ENCODE assay signal across 11 cellular contexts in the genomic region with DNA sequence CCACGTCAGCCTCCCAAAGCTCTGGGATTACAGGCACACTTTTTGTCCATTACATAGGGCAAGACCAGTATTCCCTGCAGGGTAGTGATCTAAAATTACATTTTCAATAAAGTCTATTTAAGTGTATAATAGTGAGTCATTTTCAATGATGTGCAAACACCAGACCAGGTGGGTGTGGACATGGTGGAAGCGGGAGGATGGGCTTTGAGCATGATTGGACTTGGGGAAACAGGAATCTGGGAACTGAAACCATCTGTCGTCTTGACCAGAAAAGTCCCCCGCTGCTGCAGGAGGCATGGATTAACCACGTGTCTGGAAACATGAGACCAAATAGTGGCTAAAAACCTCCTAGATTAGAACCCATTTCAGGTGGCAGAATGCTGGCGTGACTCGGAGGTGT. TPM values are rescaled to one million over a fixed set of nuclear protein-coding genes. Genes with fewer than 3 reads are reported as not detected.
A peak's percentile ranks its signal among the peaks of the same experiment; 100 is the strongest.
DNase-seq lines count a peak whose midpoint lies in the region; ATAC-seq, FAIRE-seq and TF ChIP-seq lines count a peak whose summit lies in the region.
"Had no signal": no experiment of that assay in that cellular context is flagged by ENCODE, and none has a peak within 500 bp of the region (broad histone marks: within the 10 kb centered on the region; RNA-seq: fewer than 3 reads in every experiment).

No MANE protein-coding gene starts in this region.

- no peak overlapping the region for H3K4me3 Mint-ChIP-seq in stimulated activated effector memory CD8-positive, alpha-beta T cell treated with anti-CD3 and anti-CD28 coated beads, Interleukin-12 subunit alpha, Interleukin-12 subunit beta, amount 100 ng/mL, for 72 hours
- H3K4me3 Mint-ChIP-seq in effector memory CD8-positive, alpha-beta T cell = no peak overlapping the region
- H3K4me3 Mint-ChIP-seq: nephron had no signal

- H2AFZ ChIP-seq in HepG2 (ENCODE audit: low read length) = no peak overlapping the region

- no peak overlapping the region for H3K27ac Mint-ChIP-seq in stimulated activated effector memory CD8-positive, alpha-beta T cell treated with anti-CD3 and anti-CD28 coated beads, Interleukin-12 subunit alpha, Interleukin-12 subunit beta, amount 100 ng/mL, for 72 hours
- H3K27ac Mint-ChIP-seq in effector memory CD8-positive, alpha-beta T cell = no peak overlapping the region

- no peaks in the 10 kb centered on the region for H3K27me3 ChIP-seq in sigmoid colon
- H3K27me3 ChIP-seq in HepG2 (ENCODE audit: control insufficient read depth in 1 of 2, insufficient read depth in 2 of 2, low read length in 2 of 2) = 0 out of 5 replicates have a peak, but pooled peaks cover 0 to 6% of the 10 kb centered on the region in 2 experiments

- H3K4me1 ChIP-seq in sigmoid colon (peaks cover 0 to 19% (median 10%) of the 10 kb centered on the region in 4 donors), HepG2 (ENCODE audit: insufficient read depth, low read length) (peaks cover 87% of the 10 kb centered on the region)

- TF ChIP-seq POLR2A in sigmoid colon (IDR thresholded peaks at IDR 0.05) (no peak), HepG2 (IDR thresholded peaks at IDR 0.05; ENCODE audit: insufficient read depth in 1 of 2, low read depth in 2 of 2, low read length in 2 of 2) (no peak)

- no peaks in the 10 kb centered on the region for H4K20me1 ChIP-seq in HepG2 (ENCODE audit: insufficient read depth, low read length)

- peaks cover 0 to 13% of the 10 kb centered on the region in 2 donors for H3K27me3 Mint-ChIP-seq in effector memory CD8-positive, alpha-beta T cell

- peaks cover 12% of the 10 kb centered on the region for H3K4me1 Mint-ChIP-seq in stimulated activated effector memory CD8-positive, alpha-beta T cell treated with anti-CD3 and anti-CD28 coated beads, Interleukin-12 subunit alpha, Interleukin-12 subunit beta, amount 100 ng/mL, for 72 hours
- H3K4me1 Mint-ChIP-seq in effector memory CD8-positive, alpha-beta T cell (ENCODE audit: low read depth in 2 of 2) = peaks cover 10% of the 10 kb centered on the region in 2 donors

- CTCF ChIA-PET in HepG2 (lab: Yijun Ruan, JAX; ENCODE audit: low intra/inter-chr PET ratio, low total read pairs) = no interaction called here

- in situ Hi-C loops in HepG2 (cut with HindIII; ENCODE audit: extremely low pct_ligation_motif_present, low pct_unique_long_range_greater_than_20kb) = no loop called here

- no TSS peak for BruUV-seq in HepG2 (replicated peaks; lab: Mats Ljungman, UMichigan)

- H3K36me3 Mint-ChIP-seq in stimulated activated effector memory CD8-positive, alpha-beta T cell treated with anti-CD3 and anti-CD28 coated beads, Interleukin-12 subunit alpha, Interleukin-12 subunit beta, amount 100 ng/mL, for 72 hours = peaks cover 8% of the 10 kb centered on the region
- H3K36me3 Mint-ChIP-seq in effector memory CD8-positive, alpha-beta T cell (ENCODE audit: insufficient read depth) = peaks cover 12% of the 10 kb centered on the region

- no peak for TF ChIP-seq EP300 in sigmoid colon (IDR thresholded peaks at IDR 0.05)
- TF ChIP-seq EP300 in HepG2 (IDR thresholded peaks at IDR 0.05; ENCODE audit: low read depth in 2 of 2, low read length in 2 of 2) = no peak
- TF ChIP-seq EP300 in HepG2 (CRISPR knock-in tag; IDR thresholded peaks at IDR 0.05; ENCODE audit: borderline replicate concordance) = no peak

- no peaks in the 10 kb centered on the region for H3K9me3 ChIP-seq in sigmoid colon
- H3K9me3 ChIP-seq in HepG2 (ENCODE audit: low read length) = no peaks in the 10 kb centered on the region

- H3K9me3 Mint-ChIP-seq in stimulated activated effector memory CD8-positive, alpha-beta T cell treated with anti-CD3 and anti-CD28 coated beads, Interleukin-12 subunit alpha, Interleukin-12 subunit beta, amount 100 ng/mL, for 72 hours = no peaks in the 10 kb centered on the region
- H3K9me3 Mint-ChIP-seq in effector memory CD8-positive, alpha-beta T cell = no peaks in the 10 kb centered on the region
- H3K9me3 Mint-ChIP-seq: nephron had no signal

- peak overlapping the region; percentile 72 for H3K27ac ChIP-seq in cingulate gyrus (ENCODE audit: low read depth, low read length)
- peak overlapping the region; percentile 45 to 67 (median 56) for H3K27ac ChIP-seq in sigmoid colon
- H3K27ac ChIP-seq in HepG2 (ENCODE audit: extremely low read length, insufficient read depth, low read length) = no peak overlapping the region

- TF ChIP-seq CTCF in sigmoid colon (IDR thresholded peaks at IDR 0.05) = no peak
- no peak for TF ChIP-seq CTCF in HepG2 (CRISPR knock-in tag; IDR thresholded peaks at IDR 0.05)

- no peaks in the 10 kb centered on the region for H3K79me2 ChIP-seq in HepG2 (ENCODE audit: insufficient read depth, low read length)

- intact Hi-C loops in sigmoid colon (cut with DNase I) = loop anchor here (10.0 kb wide), 1 partner anchor 146 kb away; no protein-coding TSS in a partner anchor
- intact Hi-C loops in HepG2 (cut with micrococcal nuclease; ENCODE audit: unreplicated experiment) = no loop called here

- no peak for TF ChIP-seq RAD21 in HepG2 (CRISPR knock-in tag; IDR thresholded peaks at IDR 0.05)

- no peak for ATAC-seq in stimulated activated effector memory CD8-positive, alpha-beta T cell treated with anti-CD3 and anti-CD28 coated beads, Interleukin-12 subunit alpha, Interleukin-12 subunit beta, amount 100 ng/mL, for 72 hours
- no peak for ATAC-seq in HepG2
- ATAC-seq in effector memory CD8-positive, alpha-beta T cell (replicated peaks) = no peak

- FAIRE-seq in HepG2 (lab: Jason Lieb, UNC) = no peak

- DNase-seq in DMS 273 (lab: John Stamatoyannopoulos, UW; ENCODE audit: unreplicated experiment) (peak; percentile 98), NCI-H2196 (lab: John Stamatoyannopoulos, UW; ENCODE audit: unreplicated experiment) (peak; percentile 91), sigmoid colon (no peak), HepG2 (ENCODE audit: low spot score) (no peak), NCI-H187 treated with DMSO at 0.1 percent for 48 hours (lab: John Stamatoyannopoulos, UW) (no peak)
- no peak for DNase-seq in stimulated activated effector memory CD8-positive, alpha-beta T cell treated with anti-CD3 and anti-CD28 coated beads, Interleukin-12 subunit alpha, Interleukin-12 subunit beta, amount 100 ng/mL, for 72 hours (ENCODE audit: low spot score in 2 of 2)
- DNase-seq in effector memory CD8-positive, alpha-beta T cell = no peak
- DNase-seq: NCI-H1436 treated with DMSO at 0.1 percent for 48 hours had no signal

- H3K4me3 ChIP-seq in sigmoid colon = no peak overlapping the region
- H3K4me3 ChIP-seq in HepG2 (replicated peaks in 1 of 3; ENCODE audit: insufficient read depth in 1 of 3, low read depth in 2 of 3, low read length in 3 of 3) = no peak overlapping the region

- WGBS in sigmoid colon, 2 donors = 25 to 52% methylated on average over 7 of the region's 7 CpGs
- WGBS in HepG2 (ENCODE audit: low lambda C conversion rate) = 90% methylated on average over 7 of the region's 7 CpGs

- H3K36me3 ChIP-seq in sigmoid colon = no peaks in the 10 kb centered on the region
- H3K36me3 ChIP-seq in HepG2 (replicated peaks in 1 of 2; ENCODE audit: control insufficient read depth in 1 of 2, insufficient read depth in 2 of 2, low read length in 2 of 2) = no peaks in the 10 kb centered on the region

- no peak overlapping the region for H3K9ac ChIP-seq in HepG2 (ENCODE audit: insufficient read depth, low read depth, low read length)

- H3K4me2 ChIP-seq in HepG2 (ENCODE audit: low read depth, low read length) = no peak overlapping the region

- POLR2A ChIA-PET in HepG2 (lab: Yijun Ruan, JAX) = no interaction called here

RNA-seq across cellular contexts. Expression of a gene that starts 4.9 kb away (rescaled TPM):
- total RNA-seq in sigmoid colon (10 to 100 TPM in 2 of 4 donors, 1 to 10 TPM in 2; 3.7 to 15.3 (median 8.2) TPM), HepG2 (2016; rRNA removed; fragmentation: Illumina TruSeq; extraction: Trizol) (not detected in 2 replicates)
- polyA plus RNA-seq in sigmoid colon (1,000 to 10,000 TPM; 2,472 to 3,333 (median 2,871) TPM), HepG2 (2011; rRNA removed) (4.9 and 5.5 TPM in 2 replicates)
- not detected in 2 replicates for total RNA-seq in HepG2 (2016; cell fraction: cytosol; rRNA removed; fragmentation: Illumina TruSeq; extraction: Trizol; ENCODE audit: low read depth)
- not detected in 2 replicates for total RNA-seq in HepG2 (2016; cell fraction: insoluble cytoplasmic fraction; rRNA removed; fragmentation: Illumina TruSeq; extraction: Trizol)
- total RNA-seq in HepG2 (2016; cell fraction: membrane; rRNA removed; fragmentation: Illumina TruSeq; extraction: Trizol) = not detected in 2 replicates
- not detected in 2 replicates for total RNA-seq in HepG2 (2016; cell fraction: nucleus; rRNA removed; fragmentation: Illumina TruSeq; extraction: Trizol)
- 2.7 and 4.0 TPM in 2 replicates for polyA plus RNA-seq in HepG2 (2011; cell fraction: cytosol; rRNA removed)
- polyA plus RNA-seq in HepG2 (2011; cell fraction: nucleus; rRNA removed) = 3.8 and 4.8 TPM in 2 replicates
- polyA plus RNA-seq in HepG2 (2012) = 3.1 and 5.9 TPM in 2 replicates
- polyA plus RNA-seq in HepG2 (2016; cell fraction: cytosol; fragmentation: Illumina TruSeq; extraction: Trizol; ENCODE audit: low read depth) = not detected in 2 replicates
- polyA plus RNA-seq in HepG2 (2016; cell fraction: insoluble cytoplasmic fraction; fragmentation: Illumina TruSeq; extraction: Trizol; ENCODE audit: low read depth) = not detected in 2 replicates
- not detected in 2 replicates for polyA plus RNA-seq in HepG2 (2016; cell fraction: membrane; fragmentation: Illumina TruSeq; extraction: Trizol; ENCODE audit: low read depth)
- not detected in 2 replicates for polyA plus RNA-seq in HepG2 (2016; cell fraction: nucleus; fragmentation: Illumina TruSeq; extraction: Trizol; ENCODE audit: insufficient read depth, low read depth)
- 1.1 and 15.3 TPM in 2 replicates for polyA minus RNA-seq in HepG2 (2011; rRNA and poly(A)+ RNA removed; ENCODE audit: low replicate concordance)
- polyA minus RNA-seq in HepG2 (2011; cell fraction: cytosol; rRNA and poly(A)+ RNA removed) = 0.99 TPM in 1 of 2 replicates, not detected in the other
- polyA minus RNA-seq in HepG2 (2011; cell fraction: nucleus; rRNA and poly(A)+ RNA removed) = 2.6 TPM in 1 of 2 replicates, not detected in the other
- total RNA-seq: activated CD8-positive, alpha-beta memory T cell treated with anti-CD3 and anti-CD28 coated beads for 36 hours had no signal

RNA-seq across cellular contexts. Expression of a gene that starts 14.4 kb away (rescaled TPM):
- total RNA-seq in sigmoid colon (10 to 100 TPM; 29.0 to 47.1 (median 35.1) TPM), HepG2 (2016; rRNA removed; fragmentation: Illumina TruSeq; extraction: Trizol) (not detected in 2 replicates)
- polyA plus RNA-seq in sigmoid colon (10 to 100 TPM in 1 of 3 donors, 1 to 10 TPM in 2; 4.2 to 35.7 (median 9.0) TPM), HepG2 (2011; rRNA removed) (2.8 and 4.2 TPM in 2 replicates)
- not detected in 2 replicates for total RNA-seq in HepG2 (2016; cell fraction: cytosol; rRNA removed; fragmentation: Illumina TruSeq; extraction: Trizol; ENCODE audit: low read depth)
- not detected in 2 replicates for total RNA-seq in HepG2 (2016; cell fraction: insoluble cytoplasmic fraction; rRNA removed; fragmentation: Illumina TruSeq; extraction: Trizol)
- not detected in 2 replicates for total RNA-seq in HepG2 (2016; cell fraction: membrane; rRNA removed; fragmentation: Illumina TruSeq; extraction: Trizol)
- total RNA-seq in HepG2 (2016; cell fraction: nucleus; rRNA removed; fragmentation: Illumina TruSeq; extraction: Trizol) = not detected in 2 replicates
- polyA plus RNA-seq in HepG2 (2011; cell fraction: cytosol; rRNA removed) = 1.2 and 2.3 TPM in 2 replicates
- 19.3 and 20.3 TPM in 2 replicates for polyA plus RNA-seq in HepG2 (2011; cell fraction: nucleus; rRNA removed)
- polyA plus RNA-seq in HepG2 (2012) = 2.5 and 5.6 TPM in 2 replicates
- polyA plus RNA-seq in HepG2 (2016; cell fraction: cytosol; fragmentation: Illumina TruSeq; extraction: Trizol; ENCODE audit: low read depth) = not detected in 2 replicates
- polyA plus RNA-seq in HepG2 (2016; cell fraction: insoluble cytoplasmic fraction; fragmentation: Illumina TruSeq; extraction: Trizol; ENCODE audit: low read depth) = not detected in 2 replicates
- not detected in 2 replicates for polyA plus RNA-seq in HepG2 (2016; cell fraction: membrane; fragmentation: Illumina TruSeq; extraction: Trizol; ENCODE audit: low read depth)
- polyA plus RNA-seq in HepG2 (2016; cell fraction: nucleus; fragmentation: Illumina TruSeq; extraction: Trizol; ENCODE audit: insufficient read depth, low read depth) = not detected in 2 replicates
- 0.16 and 2.2 TPM in 2 replicates for polyA minus RNA-seq in HepG2 (2011; rRNA and poly(A)+ RNA removed; ENCODE audit: low replicate concordance)
- polyA minus RNA-seq in HepG2 (2011; cell fraction: cytosol; rRNA and poly(A)+ RNA removed) = 0.59 and 0.88 TPM in 2 replicates
- polyA minus RNA-seq in HepG2 (2011; cell fraction: nucleus; rRNA and poly(A)+ RNA removed) = 0.39 and 1.5 TPM in 2 replicates
- total RNA-seq: activated CD8-positive, alpha-beta memory T cell treated with anti-CD3 and anti-CD28 coated beads for 36 hours had no signal

RNA-seq across cellular contexts. Expression of a gene that starts 18.1 kb away (rescaled TPM):
- total RNA-seq in sigmoid colon (100 to 1,000 TPM in 1 of 4 donors, 10 to 100 TPM in 3; 39.1 to 107 (median 44.6) TPM), HepG2 (2016; rRNA removed; fragmentation: Illumina TruSeq; extraction: Trizol) (not detected in 2 replicates)
- polyA plus RNA-seq in sigmoid colon (10 to 100 TPM in 2 of 3 donors, 1 to 10 TPM in 1; 6.0 to 57.7 (median 15.0) TPM), HepG2 (2011; rRNA removed) (27.0 and 31.2 TPM in 2 replicates)
- total RNA-seq in HepG2 (2016; cell fraction: cytosol; rRNA removed; fragmentation: Illumina TruSeq; extraction: Trizol; ENCODE audit: low read depth) = 0.81 TPM in 1 of 2 replicates, not detected in the other
- not detected in 2 replicates for total RNA-seq in HepG2 (2016; cell fraction: insoluble cytoplasmic fraction; rRNA removed; fragmentation: Illumina TruSeq; extraction: Trizol)
- 0.83 and 1.4 TPM in 2 replicates for total RNA-seq in HepG2 (2016; cell fraction: membrane; rRNA removed; fragmentation: Illumina TruSeq; extraction: Trizol)
- total RNA-seq in HepG2 (2016; cell fraction: nucleus; rRNA removed; fragmentation: Illumina TruSeq; extraction: Trizol) = not detected in 2 replicates
- 20.2 and 28.4 TPM in 2 replicates for polyA plus RNA-seq in HepG2 (2011; cell fraction: cytosol; rRNA removed)
- 60.9 and 88.5 TPM in 2 replicates for polyA plus RNA-seq in HepG2 (2011; cell fraction: nucleus; rRNA removed)
- polyA plus RNA-seq in HepG2 (2012) = 49.0 and 114 TPM in 2 replicates
- 1.3 and 2.3 TPM in 2 replicates for polyA plus RNA-seq in HepG2 (2016; cell fraction: cytosol; fragmentation: Illumina TruSeq; extraction: Trizol; ENCODE audit: low read depth)
- 1.1 and 1.5 TPM in 2 replicates for polyA plus RNA-seq in HepG2 (2016; cell fraction: insoluble cytoplasmic fraction; fragmentation: Illumina TruSeq; extraction: Trizol; ENCODE audit: low read depth)
- 0.93 and 1.2 TPM in 2 replicates for polyA plus RNA-seq in HepG2 (2016; cell fraction: membrane; fragmentation: Illumina TruSeq; extraction: Trizol; ENCODE audit: low read depth)
- 1.4 and 1.7 TPM in 2 replicates for polyA plus RNA-seq in HepG2 (2016; cell fraction: nucleus; fragmentation: Illumina TruSeq; extraction: Trizol; ENCODE audit: insufficient read depth, low read depth)
- polyA minus RNA-seq in HepG2 (2011; rRNA and poly(A)+ RNA removed; ENCODE audit: low replicate concordance) = 11.9 TPM in 1 of 2 replicates, not detected in the other
- polyA minus RNA-seq in HepG2 (2011; cell fraction: cytosol; rRNA and poly(A)+ RNA removed) = 7.0 and 12.8 TPM in 2 replicates
- 2.5 and 4.8 TPM in 2 replicates for polyA minus RNA-seq in HepG2 (2011; cell fraction: nucleus; rRNA and poly(A)+ RNA removed)
- total RNA-seq: activated CD8-positive, alpha-beta memory T cell treated with anti-CD3 and anti-CD28 coated beads for 36 hours had no signal

RNA-seq across cellular contexts. Expression of a gene that starts 22.6 kb away (rescaled TPM):
- total RNA-seq in sigmoid colon (1 to 10 TPM in 1 of 4 donors, not detected in 3; 3.3 TPM), HepG2 (2016; rRNA removed; fragmentation: Illumina TruSeq; extraction: Trizol) (not detected in 2 replicates)
- polyA plus RNA-seq in sigmoid colon (1 to 10 TPM in 1 of 3 donors, not detected in 2; 1.7 TPM), HepG2 (2011; rRNA removed) (0.17 and 0.55 TPM in 2 replicates)
- total RNA-seq in HepG2 (2016; cell fraction: cytosol; rRNA removed; fragmentation: Illumina TruSeq; extraction: Trizol; ENCODE audit: low read depth) = not detected in 2 replicates
- total RNA-seq in HepG2 (2016; cell fraction: insoluble cytoplasmic fraction; rRNA removed; fragmentation: Illumina TruSeq; extraction: Trizol) = not detected in 2 replicates
- not detected in 2 replicates for total RNA-seq in HepG2 (2016; cell fraction: membrane; rRNA removed; fragmentation: Illumina TruSeq; extraction: Trizol)
- not detected in 2 replicates for total RNA-seq in HepG2 (2016; cell fraction: nucleus; rRNA removed; fragmentation: Illumina TruSeq; extraction: Trizol)
- not detected in 2 replicates for polyA plus RNA-seq in HepG2 (2011; cell fraction: cytosol; rRNA removed)
- 2.3 and 3.0 TPM in 2 replicates for polyA plus RNA-seq in HepG2 (2011; cell fraction: nucleus; rRNA removed)
- 0.40 and 0.55 TPM in 2 replicates for polyA plus RNA-seq in HepG2 (2012)
- not detected in 2 replicates for polyA plus RNA-seq in HepG2 (2016; cell fraction: cytosol; fragmentation: Illumina TruSeq; extraction: Trizol; ENCODE audit: low read depth)
- polyA plus RNA-seq in HepG2 (2016; cell fraction: insoluble cytoplasmic fraction; fragmentation: Illumina TruSeq; extraction: Trizol; ENCODE audit: low read depth) = not detected in 2 replicates
- polyA plus RNA-seq in HepG2 (2016; cell fraction: membrane; fragmentation: Illumina TruSeq; extraction: Trizol; ENCODE audit: low read depth) = not detected in 2 replicates
- polyA plus RNA-seq in HepG2 (2016; cell fraction: nucleus; fragmentation: Illumina TruSeq; extraction: Trizol; ENCODE audit: insufficient read depth, low read depth) = not detected in 2 replicates
- 1.1 TPM in 1 of 2 replicates, not detected in the other for polyA minus RNA-seq in HepG2 (2011; rRNA and poly(A)+ RNA removed; ENCODE audit: low replicate concordance)
- not detected in 2 replicates for polyA minus RNA-seq in HepG2 (2011; cell fraction: cytosol; rRNA and poly(A)+ RNA removed)
- not detected in 2 replicates for polyA minus RNA-seq in HepG2 (2011; cell fraction: nucleus; rRNA and poly(A)+ RNA removed)
- total RNA-seq: activated CD8-positive, alpha-beta memory T cell treated with anti-CD3 and anti-CD28 coated beads for 36 hours had no signal

RNA-seq across cellular contexts. Expression of a gene that starts 34.0 kb away (rescaled TPM):
- total RNA-seq in sigmoid colon (10 to 100 TPM; 20.1 to 32.4 (median 28.8) TPM), HepG2 (2016; rRNA removed; fragmentation: Illumina TruSeq; extraction: Trizol) (not detected in 2 replicates)
- polyA plus RNA-seq in sigmoid colon (100 to 1,000 TPM in 1 of 3 donors, 10 to 100 TPM in 2; 18.5 to 102 (median 27.0) TPM), HepG2 (2011; rRNA removed) (0.65 and 0.91 TPM in 2 replicates)
- not detected in 2 replicates for total RNA-seq in HepG2 (2016; cell fraction: cytosol; rRNA removed; fragmentation: Illumina TruSeq; extraction: Trizol; ENCODE audit: low read depth)
- not detected in 2 replicates for total RNA-seq in HepG2 (2016; cell fraction: insoluble cytoplasmic fraction; rRNA removed; fragmentation: Illumina TruSeq; extraction: Trizol)
- total RNA-seq in HepG2 (2016; cell fraction: membrane; rRNA removed; fragmentation: Illumina TruSeq; extraction: Trizol) = not detected in 2 replicates
- not detected in 2 replicates for total RNA-seq in HepG2 (2016; cell fraction: nucleus; rRNA removed; fragmentation: Illumina TruSeq; extraction: Trizol)
- 1.2 TPM in 2 replicates for polyA plus RNA-seq in HepG2 (2011; cell fraction: cytosol; rRNA removed)
- 0.64 and 1.2 TPM in 2 replicates for polyA plus RNA-seq in HepG2 (2011; cell fraction: nucleus; rRNA removed)
- polyA plus RNA-seq in HepG2 (2012) = 1.1 and 2.2 TPM in 2 replicates
- 0.53 and 0.72 TPM in 2 replicates for polyA plus RNA-seq in HepG2 (2016; cell fraction: cytosol; fragmentation: Illumina TruSeq; extraction: Trizol; ENCODE audit: low read depth)
- 0.29 TPM in 1 of 2 replicates, not detected in the other for polyA plus RNA-seq in HepG2 (2016; cell fraction: insoluble cytoplasmic fraction; fragmentation: Illumina TruSeq; extraction: Trizol; ENCODE audit: low read depth)
- polyA plus RNA-seq in HepG2 (2016; cell fraction: membrane; fragmentation: Illumina TruSeq; extraction: Trizol; ENCODE audit: low read depth) = 0.47 TPM in 1 of 2 replicates, not detected in the other
- 0.89 TPM in 1 of 2 replicates, not detected in the other for polyA plus RNA-seq in HepG2 (2016; cell fraction: nucleus; fragmentation: Illumina TruSeq; extraction: Trizol; ENCODE audit: insufficient read depth, low read depth)
- 0.60 and 172 TPM in 2 replicates for polyA minus RNA-seq in HepG2 (2011; rRNA and poly(A)+ RNA removed; ENCODE audit: low replicate concordance)
- polyA minus RNA-seq in HepG2 (2011; cell fraction: cytosol; rRNA and poly(A)+ RNA removed) = not detected in 2 replicates
- polyA minus RNA-seq in HepG2 (2011; cell fraction: nucleus; rRNA and poly(A)+ RNA removed) = not detected in 2 replicates

Comparison
In these comparisons a context has a peak if more than half of its experiments do, and no peak if none do; other contexts are left out.
1. DNase-seq: peak in DMS 273 (single experiment) and NCI-H2196 (single experiment); none in sigmoid colon (single experiment), stimulated activated effector memory CD8-positive, alpha-beta T cell treated with anti-CD3 and anti-CD28 coated beads, Interleukin-12 subunit alpha, Interleukin-12 subunit beta, amount 100 ng/mL, for 72 hours (0 of 2), HepG2 (single experiment), effector memory CD8-positive, alpha-beta T cell (0 of 3) and NCI-H187 treated with DMSO at 0.1 percent for 48 hours (single experiment).
2. RNA of a gene that starts 14.4 kb away (total RNA-seq): 29.0 to 47.1 TPM in sigmoid colon; not detected in HepG2; every median in the first group is over 10 times any median in the second.
3. RNA of a gene that starts 18.1 kb away (total RNA-seq): 39.1 to 107 TPM in sigmoid colon; 0.81 to 1.4 TPM in HepG2; every median in the first group is over 10 times any median in the second.